ENCODE assay signal across 11 cellular contexts in genomic region chr1:164702216-164702615, GRCh38.
A peak's percentile ranks its signal among the peaks of the same experiment; 100 is the strongest.
DNase-seq lines count a peak whose midpoint lies in the region; ATAC-seq and TF ChIP-seq lines count a peak whose summit lies in the region.
"Had no signal": no experiment of that assay in that cellular context is flagged by ENCODE, and none has a peak within 500 bp of the region (broad histone marks: within the 10 kb centered on the region; RNA-seq: fewer than 3 reads in every experiment).

No MANE protein-coding gene starts in this region.

- H3K4me1 ChIP-seq in fibroblast of lung (ENCODE audit: control insufficient read depth, extremely low read depth, insufficient read depth, low read length) (peaks cover 10% of the 10 kb centered on the region), smooth muscle cell (ENCODE audit: low read depth) (peaks cover 15% of the 10 kb centered on the region)

- H4K20me1 ChIP-seq in fibroblast of lung (ENCODE audit: control insufficient read depth, extremely low read depth, insufficient read depth, low read length) (no peaks in the 10 kb centered on the region), smooth muscle cell (ENCODE audit: low read depth) (no peaks in the 10 kb centered on the region)

- H3K27me3 ChIP-seq in fibroblast of lung (ENCODE audit: control insufficient read depth, insufficient read depth, low read length), result no peaks in the 10 kb centered on the region
- H3K27me3 ChIP-seq in smooth muscle cell (ENCODE audit: low read depth), result no peaks in the 10 kb centered on the region

- no peaks in the 10 kb centered on the region for H3K4me1 Mint-ChIP-seq in T-helper 17 cell

- H2AFZ ChIP-seq in fibroblast of lung (ENCODE audit: low read length) (no peak overlapping the region), smooth muscle cell (ENCODE audit: low read depth) (no peak overlapping the region)
- H2AFZ ChIP-seq: parathyroid adenoma had no signal

- H3K36me3 ChIP-seq in fibroblast of lung (ENCODE audit: control insufficient read depth, insufficient read depth, low read length), result no peaks in the 10 kb centered on the region
- no peaks in the 10 kb centered on the region for H3K36me3 ChIP-seq in smooth muscle cell (ENCODE audit: low read depth)

- H3K27ac Mint-ChIP-seq in T-helper 17 cell, result no peak overlapping the region

- DNase-seq in Daoy (ENCODE audit: low read depth), result peak; percentile 16
- peak; percentile 30 to 72 for DNase-seq in NCI-H526 (lab: John Stamatoyannopoulos, UW)
- peak; percentile 52 to 64 for DNase-seq in fibroblast of lung (ENCODE audit: low read depth in 2 of 2)
- no peak for DNase-seq in smooth muscle cell (lab: John Stamatoyannopoulos, UW; ENCODE audit: unreplicated experiment)
- DNase-seq in T-helper 1 cell, result no peak
- no peak for DNase-seq in T-helper 17 cell
- no peak for DNase-seq in middle frontal gyrus (ENCODE audit: extremely low spot score, low spot score)
- DNase-seq: activated gamma-delta T cell treated with Interleukin-2 at 50 U/mL for 16 hours, head of caudate nucleus, islet precursor cell had no signal

- H3K4me3 Mint-ChIP-seq in T-helper 17 cell, result no peak overlapping the region

- 100% methylated on average over 1 of the region's 1 CpG for WGBS in smooth muscle cell (ENCODE audit: low lambda C conversion rate)

- no peak for ATAC-seq in T-helper 17 cell

- H3K9me3 ChIP-seq in fibroblast of lung (ENCODE audit: control insufficient read depth, insufficient read depth, low read depth, low read length) (no peaks in the 10 kb centered on the region), smooth muscle cell (replicated peaks; ENCODE audit: low read depth) (no peaks in the 10 kb centered on the region), T-helper 17 cell (ENCODE audit: control insufficient read depth, low read length, poor library complexity, severe bottlenecking) (no peaks in the 10 kb centered on the region)

- H3K27me3 Mint-ChIP-seq in T-helper 17 cell, result no peaks in the 10 kb centered on the region

- H3K27ac ChIP-seq in fibroblast of lung (ENCODE audit: insufficient read depth, low read length), result no peak overlapping the region
- peak overlapping the region; percentile 33 for H3K27ac ChIP-seq in smooth muscle cell (ENCODE audit: low read depth)

- H3K4me2 ChIP-seq in fibroblast of lung (ENCODE audit: extremely low read depth, insufficient read depth, low read length) (no peak overlapping the region), smooth muscle cell (no peak overlapping the region)

- H3K4me3 ChIP-seq in fibroblast of lung (replicated peaks in 1 of 4; ENCODE audit: control extremely low read depth in 1 of 4, insufficient read depth in 1 of 4, low read depth in 3 of 4, low read length in 4 of 4) (no peak overlapping the region), smooth muscle cell (no peak overlapping the region)

- no peaks in the 10 kb centered on the region for H3K36me3 Mint-ChIP-seq in T-helper 17 cell (ENCODE audit: low read depth)

- H3K79me2 ChIP-seq in fibroblast of lung (ENCODE audit: control insufficient read depth, insufficient read depth, low read length) (no peaks in the 10 kb centered on the region), smooth muscle cell (ENCODE audit: low read depth) (peaks cover 32% of the 10 kb centered on the region)
- H3K79me2 ChIP-seq: parathyroid adenoma had no signal

- no peak overlapping the region for H3K9ac ChIP-seq in fibroblast of lung (ENCODE audit: insufficient read depth, low read length)
- H3K9ac ChIP-seq in smooth muscle cell (ENCODE audit: low read depth), result no peak overlapping the region
- H3K9ac ChIP-seq: parathyroid adenoma had no signal

- H3F3A ChIP-seq in smooth muscle cell (ENCODE audit: low read depth), result peaks cover 7% of the 10 kb centered on the region

- TF ChIP-seq CTCF in fibroblast of lung (conservative IDR thresholded peaks at IDR 0.05 in 1 of 2, IDR thresholded peaks at IDR 0.05 in 1 of 2; ENCODE audit: low read depth in 1 of 2, low read length in 2 of 2) (no peak), smooth muscle cell (IDR thresholded peaks at IDR 0.05; ENCODE audit: borderline replicate concordance, insufficient read depth, poor library complexity, severe bottlenecking) (no peak)

Comparison
In these comparisons a context has a peak if more than half of its experiments do, and no peak if none do; other contexts are left out.
1. DNase-seq: peak in Daoy (single experiment), NCI-H526 (2 of 2) and fibroblast of lung (2 of 2); none in smooth muscle cell (single experiment), T-helper 1 cell (0 of 5), T-helper 17 cell (0 of 3) and middle frontal gyrus (single experiment).